In the genomic region with DNA sequence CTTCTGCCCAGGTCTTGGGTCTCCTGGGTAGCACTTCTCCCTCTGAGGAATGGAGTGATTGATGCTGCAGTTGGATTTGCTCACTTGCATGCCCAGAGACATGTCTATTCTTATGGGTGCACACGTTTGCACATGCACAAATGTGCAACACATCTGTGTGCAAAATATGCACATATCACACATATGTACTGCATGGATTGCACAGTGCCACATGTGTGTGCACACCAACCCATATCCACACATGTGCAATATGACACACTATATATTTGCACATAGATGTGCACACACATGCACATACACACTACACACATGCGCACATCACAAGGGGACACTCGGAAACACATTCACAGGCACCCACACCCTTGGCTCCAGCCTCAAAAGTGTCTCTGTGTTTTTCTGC, we compare ENCODE assay signal across 1 cellular context.
TF ChIP-seq lines count a peak whose summit lies in the region.

No MANE protein-coding gene starts in this region.

TF ChIP-seq in WTC11, 78 proteins besides CTCF, POLR2A, EP300 and RAD21 (continued from another document):
- TF ChIP-seq STAT6 (CRISPR knock-in tag; conservative IDR thresholded peaks at IDR 0.05; ENCODE audit: low read depth), result no peak
- TF ChIP-seq ZNF423 (CRISPR knock-in tag; IDR thresholded peaks at IDR 0.05), result no peak
- TF ChIP-seq EMX1 (CRISPR knock-in tag; IDR thresholded peaks at IDR 0.05), result no peak
- TF ChIP-seq AFF4 (CRISPR knock-in tag; IDR thresholded peaks at IDR 0.05; ENCODE audit: borderline replicate concordance), result no peak
- no peak for TF ChIP-seq MLX (CRISPR knock-in tag; IDR thresholded peaks at IDR 0.05)
- no peak for TF ChIP-seq GTF2I (CRISPR knock-in tag; conservative IDR thresholded peaks at IDR 0.05)
- no peak for TF ChIP-seq ZNF263 (CRISPR knock-in tag; IDR thresholded peaks at IDR 0.05; ENCODE audit: low read depth)
- TF ChIP-seq PRRX2 (CRISPR knock-in tag; IDR thresholded peaks at IDR 0.05), result no peak
TF ChIP-seq in WTC11: peak in this region for 0.
